In genomic region chr10:12393831-12394230, GRCh38 we compare ENCODE assay signal across 32 cellular contexts.
"Had no signal": no experiment of that assay in that cellular context is flagged by ENCODE, and none has a peak within 500 bp of the region (broad histone marks: within the 10 kb centered on the region; RNA-seq: fewer than 3 reads in every experiment).

No MANE protein-coding gene starts in this region.

- H3K36me3 Mint-ChIP-seq: WTC11 had no signal

- H3K4me3 Mint-ChIP-seq: activated CD8-positive, alpha-beta T cell treated with anti-CD3 and anti-CD28 coated beads for 36 hours; activated naive CD8-positive, alpha-beta T cell treated with anti-CD3 and anti-CD28 coated beads for 36 hours; activated T-cell treated with anti-CD3 and anti-CD28 coated beads, Interleukin-2, amount 50 U/mL, for 72 hours; activated T-helper 17 cell treated with anti-CD3 and anti-CD28 coated beads, Interleukin-2, amount 50 U/mL, for 72 hours; central memory CD8-positive, alpha-beta T cell; T-helper 1 cell treated with Interleukin-12 subunit alpha and Interleukin-12 subunit beta and Interleukin-4 antibody, amounts not matched to agents 30 μg/mL and 1 μg/mL, for 36 hours; WTC11 had no signal

- ATAC-seq: activated CD4-positive, CD25-positive, alpha-beta regulatory T cell treated with anti-CD3 and anti-CD28 coated beads, Interleukin-2, amount 50 U/mL, for 24 hours; WTC11 had no signal

- H3K27ac Mint-ChIP-seq: activated CD8-positive, alpha-beta T cell treated with anti-CD3 and anti-CD28 coated beads for 36 hours; activated T-cell treated with anti-CD3 and anti-CD28 coated beads, Interleukin-2, amount 50 U/mL, for 72 hours; T-helper 1 cell treated with Interleukin-12 subunit alpha and Interleukin-12 subunit beta and Interleukin-4 antibody, amounts not matched to agents 30 μg/mL and 1 μg/mL, for 36 hours; WTC11 had no signal

- H3K27me3 Mint-ChIP-seq: activated CD8-positive, alpha-beta T cell treated with anti-CD3 and anti-CD28 coated beads for 36 hours; activated naive CD8-positive, alpha-beta T cell treated with anti-CD3 and anti-CD28 coated beads for 36 hours; activated T-helper 17 cell treated with anti-CD3 and anti-CD28 coated beads, Interleukin-2, amount 50 U/mL, for 72 hours; central memory CD8-positive, alpha-beta T cell had no signal

- H3K4me3 ChIP-seq: cardiac muscle cell, Peyer's patch, SJSA1 had no signal

- DNase-seq: activated CD4-positive, alpha-beta T cell treated with anti-CD3 and anti-CD28 coated beads for 4 hours; activated CD4-positive, alpha-beta T cell treated with anti-CD3 and anti-CD28 coated beads, Interleukin-2, amount 50 U/mL, for 1 hour; activated CD8-positive, alpha-beta T cell treated with anti-CD3 and anti-CD28 coated beads for 36 hours; activated effector memory CD4-positive, alpha-beta T cell treated with anti-CD3 and anti-CD28 coated beads, Interleukin-2, amount 50 U/mL, for 16 hours; activated naive CD4-positive, alpha-beta T cell; activated naive CD4-positive, alpha-beta T cell treated with anti-CD3 and anti-CD28 coated beads, Interleukin-2, amount 50 U/mL, for 16 hours; activated naive CD8-positive, alpha-beta T cell treated with anti-CD3 and anti-CD28 coated beads for 36 hours; activated T-cell treated with anti-CD3 and anti-CD28 coated beads, Interleukin-2, amount 50 U/mL, for 1 hour; activated T-cell treated with anti-CD3 and anti-CD28 coated beads, Interleukin-2, amount 50 U/mL, for 72 hours; amniotic stem cell; aorta; Karpas-422; KBM-7; NCI-H1048; NCI-H1105 treated with DMSO at 0.1 percent for 48 hours; NCI-H1436; NCI-H1694; NCI-H1930; NCI-H2081 treated with DMSO at 0.1 percent for 48 hours; NCI-H345; NCI-H524 treated with DMSO at 0.1 percent for 48 hours; Peyer's patch; RPMI8226; SHP77 treated with DMSO at 0.1 percent for 48 hours; SK-N-SH had no signal

- H3K36me3 ChIP-seq: cardiac muscle cell, Peyer's patch, SJSA1 had no signal

- H3K27ac ChIP-seq: cardiac muscle cell, Peyer's patch, SJSA1 had no signal

- H3K27me3 ChIP-seq: cardiac muscle cell, Peyer's patch, SJSA1 had no signal

- H3K4me1 ChIP-seq: SJSA1 had no signal

- H3K4me2 ChIP-seq: SK-N-SH had no signal

- H3K9me3 Mint-ChIP-seq: activated CD8-positive, alpha-beta T cell treated with anti-CD3 and anti-CD28 coated beads for 36 hours; activated naive CD8-positive, alpha-beta T cell treated with anti-CD3 and anti-CD28 coated beads for 36 hours; activated T-cell treated with anti-CD3 and anti-CD28 coated beads, Interleukin-2, amount 50 U/mL, for 72 hours; activated T-helper 17 cell treated with anti-CD3 and anti-CD28 coated beads, Interleukin-2, amount 50 U/mL, for 72 hours; central memory CD8-positive, alpha-beta T cell; T-helper 1 cell treated with Interleukin-12 subunit alpha and Interleukin-12 subunit beta and Interleukin-4 antibody, amounts not matched to agents 30 μg/mL and 1 μg/mL, for 36 hours had no signal

- H3K9ac ChIP-seq: SK-N-SH had no signal

- H3K9me3 ChIP-seq: Peyer's patch, SJSA1, SK-N-SH had no signal
